ENCODE assay signal across 10 cellular contexts in the genomic region with DNA sequence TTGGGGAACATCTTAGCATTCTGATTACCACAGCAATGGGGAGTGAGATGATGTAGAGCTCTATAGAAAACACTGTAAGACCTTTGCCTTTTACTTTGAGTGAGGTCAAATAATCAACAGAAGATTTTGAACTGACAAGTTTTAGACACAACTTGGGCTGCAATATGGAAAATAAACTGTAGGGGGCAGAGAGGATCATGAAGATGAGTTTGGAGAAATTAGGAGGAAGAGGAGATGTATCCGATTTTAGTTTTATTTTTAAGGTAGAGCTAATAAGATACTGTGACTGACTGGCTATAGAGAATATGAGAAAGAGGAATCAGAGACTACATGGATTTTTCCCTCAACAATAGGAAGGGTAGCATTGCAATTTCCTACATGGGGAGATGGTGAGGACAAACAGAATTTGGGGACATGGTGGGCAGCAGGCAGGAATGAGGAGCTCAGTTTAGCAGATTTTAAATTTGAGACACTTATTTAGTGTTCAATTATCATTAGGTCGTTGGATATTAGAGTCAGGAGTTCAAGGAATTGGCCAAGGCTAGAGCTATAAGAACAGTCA.
DNase-seq lines count a peak whose midpoint lies in the region; ATAC-seq, FAIRE-seq and TF ChIP-seq lines count a peak whose summit lies in the region.
"Had no signal": no experiment of that assay in that cellular context is flagged by ENCODE, and none has a peak within 500 bp of the region (broad histone marks: within the 10 kb centered on the region; RNA-seq: fewer than 3 reads in every experiment).

No MANE protein-coding gene starts in this region.

- TF ChIP-seq CTCF in H1 (IDR thresholded peaks at IDR 0.05; ENCODE audit: control extremely low read depth in 1 of 3, insufficient read depth in 1 of 3, low read depth in 1 of 3, low read length in 3 of 3) (peak in 2 of 3 experiments; percentile 13 to 61; a peak in 2 of 4 replicates), sigmoid colon (IDR thresholded peaks at IDR 0.05) (peak in 3 of 4 experiments; percentile 8 to 26 (median 13))

- no peak overlapping the region for H3K23ac ChIP-seq in H1 (ENCODE audit: insufficient read length)

- H3K4me1 Mint-ChIP-seq in activated CD4-positive, alpha-beta T cell treated with anti-CD3 and anti-CD28 coated beads, Interleukin-2, amount 10 ng/mL, durations not matched to agents 24 days and 14 days: peaks cover 10% of the 10 kb centered on the region
- H3K4me1 Mint-ChIP-seq: activated B cell treated with CpG ODN at 0.5 μM for 24 hours had no signal

- H2AK5ac ChIP-seq in H1 (ENCODE audit: low read depth, low read length): no peak overlapping the region

- no peak overlapping the region for H3K18ac ChIP-seq in H1 (ENCODE audit: extremely low read depth, low read length)

- H2BK20ac ChIP-seq in H1 (ENCODE audit: low read length): no peak overlapping the region

- H3K27ac ChIP-seq in H1 (ENCODE audit: low read depth, low read length) (no peak overlapping the region), sigmoid colon (no peak overlapping the region)

- no peak overlapping the region for H4K91ac ChIP-seq in H1 (replicated peaks; ENCODE audit: insufficient read length, low read length)

- H3K27ac Mint-ChIP-seq in activated CD4-positive, alpha-beta T cell treated with anti-CD3 and anti-CD28 coated beads, Interleukin-2, amount 10 ng/mL, durations not matched to agents 24 days and 14 days: no peak overlapping the region
- H3K27ac Mint-ChIP-seq: activated B cell treated with CpG ODN at 0.5 μM for 24 hours had no signal

- H2AFZ ChIP-seq in H1 (ENCODE audit: low read length): peak overlapping the region; percentile 49; the same call in 1 of the 2 replicates

- no peaks in the 10 kb centered on the region for H4K20me1 ChIP-seq in H1 (replicated peaks in 1 of 2; ENCODE audit: control insufficient read depth in 1 of 2, insufficient read depth in 2 of 2, low read length in 2 of 2)

- H4K5ac ChIP-seq in H1 (ENCODE audit: insufficient read length, low read depth, low read length): no peak overlapping the region

- no peak overlapping the region for H3K4ac ChIP-seq in H1 (replicated peaks; ENCODE audit: insufficient read length, low read depth, low read length)

- H2BK120ac ChIP-seq in H1 (replicated peaks; ENCODE audit: low read depth, low read length): no peak overlapping the region

- H3K4me3 ChIP-seq in Jurkat, Clone E6-1 (ENCODE audit: low read length): no peak overlapping the region
- no peak overlapping the region for H3K4me3 ChIP-seq in H1 (ENCODE audit: extremely low read depth in 1 of 4, insufficient read depth in 2 of 4, low read depth in 3 of 4, low read length in 4 of 4)
- H3K4me3 ChIP-seq in sigmoid colon: no peak overlapping the region

- no peak for TF ChIP-seq POLR2A in H1 (IDR thresholded peaks at IDR 0.05; ENCODE audit: control extremely low read depth in 1 of 2, low read depth in 2 of 2, low read length in 2 of 2)
- TF ChIP-seq POLR2A in sigmoid colon (IDR thresholded peaks at IDR 0.05): no peak

- no peak overlapping the region for H2BK15ac ChIP-seq in H1 (ENCODE audit: low read length)

- WGBS in H1 (ENCODE audit: extremely low coverage in 1 of 2, insufficient coverage in 1 of 2, insufficient read length in 1 of 2, insufficient replicate concordance in 2 of 2, low coverage in 1 of 2, low lambda C conversion rate in 2 of 2, missing lambda C conversion rate in 1 of 2), 2 experiments: 35 to 100% methylated on average over 1 to 2 of the region's 2 CpGs
- 11 to 27% methylated on average over 2 of the region's 2 CpGs for WGBS in sigmoid colon, 2 donors

- no peaks in the 10 kb centered on the region for H3K27me3 ChIP-seq in H1 (replicated peaks in 1 of 4; ENCODE audit: control insufficient read depth in 3 of 4, extremely low read depth in 1 of 4, insufficient read depth in 3 of 4, low read length in 3 of 4)
- no peaks in the 10 kb centered on the region for H3K27me3 ChIP-seq in sigmoid colon

- no peak overlapping the region for H3K56ac ChIP-seq in H1 (replicated peaks; ENCODE audit: insufficient read length, low read depth, low read length)

- no peak overlapping the region for H2BK12ac ChIP-seq in H1 (ENCODE audit: low read depth, low read length)

- POLR2A ChIA-PET in H1 (lab: Charles Lee; ENCODE audit: partially characterized antibody): no interaction called here

- H3K79me1 ChIP-seq in H1 (ENCODE audit: low read depth, low read length): no peaks in the 10 kb centered on the region

- H3K36me3 Mint-ChIP-seq in activated CD4-positive, alpha-beta T cell treated with anti-CD3 and anti-CD28 coated beads, Interleukin-2, amount 10 ng/mL, durations not matched to agents 24 days and 14 days (ENCODE audit: low read depth): no peaks in the 10 kb centered on the region

- intact Hi-C loops in activated CD4-positive, alpha-beta T cell treated with anti-CD3 and anti-CD28 coated beads, Interleukin-2, amount 10 ng/mL, durations not matched to agents 24 days and 14 days (cut with micrococcal nuclease): loop anchor here (2.0 to 5.0 kb wide), 4 partner anchors 124 to 564 kb away; partner anchors contain the start of gene INPP4B
- intact Hi-C loops in sigmoid colon (cut with DNase I): loop anchor here (5.0 kb wide), 1 partner anchor 544 kb away; no protein-coding TSS in a partner anchor

- no peak overlapping the region for H2BK5ac ChIP-seq in H1 (ENCODE audit: low read depth, low read length)

- ATAC-seq in HG03196 (IDR thresholded peaks at IDR 0.05; ENCODE audit: unreplicated experiment): no peak
- no peak for ATAC-seq in GM21528 (IDR thresholded peaks at IDR 0.05; ENCODE audit: low FRiP score, unreplicated experiment)

- no peaks in the 10 kb centered on the region for H3K23me2 ChIP-seq in H1 (ENCODE audit: low read depth, low read length)

- H3K4me1 ChIP-seq in H1 (replicated peaks in 1 of 4; ENCODE audit: control insufficient read depth in 3 of 4, insufficient read depth in 4 of 4, low read length in 3 of 4) (no peaks in the 10 kb centered on the region), sigmoid colon (no peaks in the 10 kb centered on the region)

- CTCF ChIA-PET in H1 (lab: Charles Lee; ENCODE audit: partially characterized antibody): interaction anchor here (0.6 to 3.4 kb wide), 53 partner anchors 8 to 801 kb away, joined by 3 to 31 read pairs (median 4); no protein-coding TSS in a partner anchor

- H3K36me3 ChIP-seq in H1 (ENCODE audit: control insufficient read depth in 2 of 4, insufficient read depth in 4 of 4, low read length in 3 of 4) (no peaks in the 10 kb centered on the region), sigmoid colon (no peaks in the 10 kb centered on the region)

- H3K4me2 ChIP-seq in H1 (ENCODE audit: insufficient read depth in 1 of 2, low read depth in 2 of 2, low read length in 2 of 2): no peak overlapping the region

- peak; percentile 32 for FAIRE-seq in H1 (lab: Jason Lieb, UNC)

- no peak overlapping the region for H3K14ac ChIP-seq in H1 (ENCODE audit: insufficient read length)

- H3K9ac ChIP-seq in H1 (replicated peaks in 1 of 4; ENCODE audit: extremely low read depth in 1 of 4, low read depth in 3 of 4, low read length in 3 of 4): no peak overlapping the region

- DNase-seq in activated CD4-positive, alpha-beta T cell treated with anti-CD3 and anti-CD28 coated beads, Interleukin-2, amount 10 ng/mL, durations not matched to agents 24 days and 14 days: peak; percentile 84
- DNase-seq in activated CD4-positive, alpha-beta T cell treated with anti-CD3 and anti-CD28 coated beads, Interleukin-2, amount 50 U/mL, for 4 hours: no peak
- DNase-seq in Jurkat, Clone E6-1 (ENCODE audit: low read depth, low spot score): peak; percentile 17
- DNase-seq in H1 (ENCODE audit: low read depth in 1 of 2, low spot score in 2 of 2) (peak in 1 of 2 experiments; percentile 50), sigmoid colon (no peak), NCI-H146 treated with DMSO at 0.1 percent for 48 hours (lab: John Stamatoyannopoulos, UW; ENCODE audit: unreplicated experiment) (no peak)
- DNase-seq: activated B cell treated with CpG ODN at 0.5 μM for 24 hours, DMS79 treated with DMSO at 0.1 percent for 48 hours had no signal

- peak; percentile 61 to 66 for TF ChIP-seq RAD21 in H1 (IDR thresholded peaks at IDR 0.05 in 1 of 2, conservative IDR thresholded peaks at IDR 0.05 in 1 of 2; ENCODE audit: low read depth in 2 of 2, low read length in 2 of 2)

- TF ChIP-seq EP300 in H1 (IDR thresholded peaks at IDR 0.05; ENCODE audit: borderline replicate concordance in 1 of 2, low read depth in 2 of 2, low read length in 2 of 2) (no peak), sigmoid colon (IDR thresholded peaks at IDR 0.05) (no peak)

- H3K4me3 Mint-ChIP-seq in activated CD4-positive, alpha-beta T cell treated with anti-CD3 and anti-CD28 coated beads, Interleukin-2, amount 10 ng/mL, durations not matched to agents 24 days and 14 days: no peak overlapping the region
- H3K4me3 Mint-ChIP-seq: activated B cell treated with CpG ODN at 0.5 μM for 24 hours had no signal

- H3K9me3 Mint-ChIP-seq in activated CD4-positive, alpha-beta T cell treated with anti-CD3 and anti-CD28 coated beads, Interleukin-2, amount 10 ng/mL, durations not matched to agents 24 days and 14 days: no peaks in the 10 kb centered on the region
- H3K9me3 Mint-ChIP-seq: activated B cell treated with CpG ODN at 0.5 μM for 24 hours had no signal

- H3K27me3 Mint-ChIP-seq in activated CD4-positive, alpha-beta T cell treated with anti-CD3 and anti-CD28 coated beads, Interleukin-2, amount 10 ng/mL, durations not matched to agents 24 days and 14 days: no peaks in the 10 kb centered on the region
- H3K27me3 Mint-ChIP-seq: activated B cell treated with CpG ODN at 0.5 μM for 24 hours had no signal

- no peaks in the 10 kb centered on the region for H3K79me2 ChIP-seq in H1 (ENCODE audit: control insufficient read depth in 1 of 2, insufficient read depth in 2 of 2, low read length in 2 of 2)

- no peak overlapping the region for H4K8ac ChIP-seq in H1 (ENCODE audit: extremely low read depth, insufficient read depth, low read length)

- H3K9me3 ChIP-seq in H1 (ENCODE audit: insufficient read depth in 2 of 2, low read depth in 1 of 2, low read length in 1 of 2): no peaks in the 10 kb centered on the region
- no peaks in the 10 kb centered on the region for H3K9me3 ChIP-seq in sigmoid colon

TF ChIP-seq in H1, 55 proteins besides CTCF, POLR2A, EP300 and RAD21 (continues in another document):
- TF ChIP-seq USF2 (IDR thresholded peaks at IDR 0.05; ENCODE audit: low read length): no peak
- no peak for TF ChIP-seq SIX5 (IDR thresholded peaks at IDR 0.05; ENCODE audit: low read depth, low read length)
- no peak for TF ChIP-seq JUN (IDR thresholded peaks at IDR 0.05; ENCODE audit: low read depth, low read length)
- TF ChIP-seq TEAD4 (IDR thresholded peaks at IDR 0.05; ENCODE audit: low read depth, low read length): no peak

Comparison
In these comparisons a context has a peak if more than half of its experiments do, and no peak if none do; other contexts are left out.
1. DNase-seq: peak in activated CD4-positive, alpha-beta T cell treated with anti-CD3 and anti-CD28 coated beads, Interleukin-2, amount 10 ng/mL, durations not matched to agents 24 days and 14 days (single experiment) and Jurkat, Clone E6-1 (single experiment); none in activated CD4-positive, alpha-beta T cell treated with anti-CD3 and anti-CD28 coated beads, Interleukin-2, amount 50 U/mL, for 4 hours (0 of 2), sigmoid colon (single experiment) and NCI-H146 treated with DMSO at 0.1 percent for 48 hours (single experiment).